1 cellular context compared by ENCODE assay signal in the genomic region with DNA sequence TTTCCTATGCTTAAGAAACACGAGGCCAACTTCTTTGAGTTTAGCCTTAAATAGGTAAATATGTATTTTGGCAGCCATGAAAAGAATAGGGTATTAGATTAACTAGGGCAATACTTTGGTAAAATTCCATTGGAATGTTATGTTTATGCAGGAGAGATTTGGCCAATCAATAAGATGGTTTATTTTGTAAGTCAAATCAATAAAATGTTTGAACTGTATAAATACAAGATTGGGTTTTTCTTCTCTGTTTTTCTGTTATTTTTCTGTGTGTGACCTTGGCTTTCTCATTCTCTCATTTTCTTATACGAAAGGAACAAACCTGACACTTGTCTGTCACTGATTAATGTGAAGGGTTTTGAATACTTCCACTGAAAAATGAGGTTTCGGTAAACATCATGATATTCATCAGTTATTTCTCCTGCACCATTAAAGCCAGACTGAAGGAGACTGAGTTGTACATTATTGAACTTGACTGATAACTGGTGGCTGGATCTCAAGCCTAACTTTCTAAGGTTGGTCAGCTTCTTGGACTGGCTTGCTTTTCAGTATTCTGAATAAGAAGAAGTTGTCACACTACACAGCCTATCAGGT.
A peak's percentile ranks its signal among the peaks of the same experiment; 100 is the strongest.
TF ChIP-seq lines count a peak whose summit lies in the region.

No MANE protein-coding gene starts in this region.

TF ChIP-seq in HepG2, 621 proteins besides CTCF, POLR2A, EP300 and RAD21 (continued from another document and continues in another):
- TF ChIP-seq HDAC2 (CRISPR knock-in tag; IDR thresholded peaks at IDR 0.05) (no peak), GABPB1 (CRISPR knock-in tag; IDR thresholded peaks at IDR 0.05) (no peak), ZFYVE20 (CRISPR knock-in tag; IDR thresholded peaks at IDR 0.05; ENCODE audit: borderline replicate concordance, low read depth) (no peak), CHD4 (IDR thresholded peaks at IDR 0.05; ENCODE audit: borderline replicate concordance, low read length) (no peak), ZFP36L2 (CRISPR knock-in tag; IDR thresholded peaks at IDR 0.05) (no peak), ZNF510 (CRISPR knock-in tag; IDR thresholded peaks at IDR 0.05; ENCODE audit: low read depth) (no peak), FOXJ3 (CRISPR knock-in tag; IDR thresholded peaks at IDR 0.05; ENCODE audit: borderline replicate concordance) (peak; percentile 48; the same call in 1 of the 2 replicates), ONECUT2 (CRISPR knock-in tag; IDR thresholded peaks at IDR 0.05) (peak; percentile 92), GABPA (IDR thresholded peaks at IDR 0.05; ENCODE audit: low read depth, low read length) (no peak), GABPA (CRISPR knock-in tag; IDR thresholded peaks at IDR 0.05; ENCODE audit: low read depth) (no peak), SAP130 (CRISPR knock-in tag; IDR thresholded peaks at IDR 0.05; ENCODE audit: low read depth) (peak; percentile 18; the same call in 1 of the 2 replicates), ZNF343 (CRISPR knock-in tag; IDR thresholded peaks at IDR 0.05) (no peak), SRSF4 (IDR thresholded peaks at IDR 0.05; ENCODE audit: low read depth, low read length, poor library complexity, severe bottlenecking) (no peak), CEBPG (CRISPR knock-in tag; IDR thresholded peaks at IDR 0.05) (no peak), ZSCAN12 (CRISPR knock-in tag; IDR thresholded peaks at IDR 0.05) (no peak), CENPT (CRISPR knock-in tag; IDR thresholded peaks at IDR 0.05; ENCODE audit: low read depth) (no peak), XBP1 (CRISPR knock-in tag; IDR thresholded peaks at IDR 0.05) (no peak), PCBP1 (IDR thresholded peaks at IDR 0.05; ENCODE audit: borderline replicate concordance, low read depth, low read length) (no peak), ZNF20 (CRISPR knock-in tag; IDR thresholded peaks at IDR 0.05) (no peak), ZNF547 (CRISPR knock-in tag; IDR thresholded peaks at IDR 0.05) (no peak), POLR2G (IDR thresholded peaks at IDR 0.05; ENCODE audit: low read depth, low read length) (no peak), MIXL1 (CRISPR knock-in tag; IDR thresholded peaks at IDR 0.05) (peak; percentile 81), ZNF616 (CRISPR knock-in tag; IDR thresholded peaks at IDR 0.05; ENCODE audit: low read depth) (no peak), MED1 (CRISPR knock-in tag; IDR thresholded peaks at IDR 0.05) (peak; percentile 55; the same call in 1 of the 2 replicates), SP1 (IDR thresholded peaks at IDR 0.05) (no peak), SP1 (CRISPR knock-in tag; IDR thresholded peaks at IDR 0.05) (no peak), KLF16 (CRISPR knock-in tag; IDR thresholded peaks at IDR 0.05) (peak in 1 of 2 experiments; percentile 54; a peak in 2 of 4 replicates), TCF7 (IDR thresholded peaks at IDR 0.05; ENCODE audit: low read depth) (0 out of 2 replicates have a peak, but pooled peaks have one; percentile 29), CCDC6 (CRISPR knock-in tag; IDR thresholded peaks at IDR 0.05) (no peak), JUN (CRISPR knock-in tag; IDR thresholded peaks at IDR 0.05) (no peak), KMT2B (CRISPR knock-in tag; IDR thresholded peaks at IDR 0.05) (no peak), KAT8 (CRISPR knock-in tag; IDR thresholded peaks at IDR 0.05) (no peak), PRPF4 (IDR thresholded peaks at IDR 0.05; ENCODE audit: low read depth, low read length, poor library complexity, severe bottlenecking) (no peak), ZNF33B (CRISPR knock-in tag; IDR thresholded peaks at IDR 0.05) (no peak), ZNF350 (CRISPR knock-in tag; IDR thresholded peaks at IDR 0.05; ENCODE audit: borderline replicate concordance, low read depth) (no peak), ZNF264 (CRISPR knock-in tag; IDR thresholded peaks at IDR 0.05) (no peak), ZNF282 (IDR thresholded peaks at IDR 0.05; ENCODE audit: partially characterized antibody) (no peak)
- TF ChIP-seq, protein P1, sequence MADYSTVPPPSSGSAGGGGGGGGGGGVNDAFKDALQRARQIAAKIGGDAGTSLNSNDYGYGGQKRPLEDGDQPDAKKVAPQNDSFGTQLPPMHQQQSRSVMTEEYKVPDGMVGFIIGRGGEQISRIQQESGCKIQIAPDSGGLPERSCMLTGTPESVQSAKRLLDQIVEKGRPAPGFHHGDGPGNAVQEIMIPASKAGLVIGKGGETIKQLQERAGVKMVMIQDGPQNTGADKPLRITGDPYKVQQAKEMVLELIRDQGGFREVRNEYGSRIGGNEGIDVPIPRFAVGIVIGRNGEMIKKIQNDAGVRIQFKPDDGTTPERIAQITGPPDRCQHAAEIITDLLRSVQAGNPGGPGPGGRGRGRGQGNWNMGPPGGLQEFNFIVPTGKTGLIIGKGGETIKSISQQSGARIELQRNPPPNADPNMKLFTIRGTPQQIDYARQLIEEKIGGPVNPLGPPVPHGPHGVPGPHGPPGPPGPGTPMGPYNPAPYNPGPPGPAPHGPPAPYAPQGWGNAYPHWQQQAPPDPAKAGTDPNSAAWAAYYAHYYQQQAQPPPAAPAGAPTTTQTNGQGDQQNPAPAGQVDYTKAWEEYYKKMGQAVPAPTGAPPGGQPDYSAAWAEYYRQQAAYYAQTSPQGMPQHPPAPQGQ (CRISPR knock-in tag; IDR thresholded peaks at IDR 0.05; ENCODE audit: borderline replicate concordance) = no peak
- TF ChIP-seq, protein P2, sequence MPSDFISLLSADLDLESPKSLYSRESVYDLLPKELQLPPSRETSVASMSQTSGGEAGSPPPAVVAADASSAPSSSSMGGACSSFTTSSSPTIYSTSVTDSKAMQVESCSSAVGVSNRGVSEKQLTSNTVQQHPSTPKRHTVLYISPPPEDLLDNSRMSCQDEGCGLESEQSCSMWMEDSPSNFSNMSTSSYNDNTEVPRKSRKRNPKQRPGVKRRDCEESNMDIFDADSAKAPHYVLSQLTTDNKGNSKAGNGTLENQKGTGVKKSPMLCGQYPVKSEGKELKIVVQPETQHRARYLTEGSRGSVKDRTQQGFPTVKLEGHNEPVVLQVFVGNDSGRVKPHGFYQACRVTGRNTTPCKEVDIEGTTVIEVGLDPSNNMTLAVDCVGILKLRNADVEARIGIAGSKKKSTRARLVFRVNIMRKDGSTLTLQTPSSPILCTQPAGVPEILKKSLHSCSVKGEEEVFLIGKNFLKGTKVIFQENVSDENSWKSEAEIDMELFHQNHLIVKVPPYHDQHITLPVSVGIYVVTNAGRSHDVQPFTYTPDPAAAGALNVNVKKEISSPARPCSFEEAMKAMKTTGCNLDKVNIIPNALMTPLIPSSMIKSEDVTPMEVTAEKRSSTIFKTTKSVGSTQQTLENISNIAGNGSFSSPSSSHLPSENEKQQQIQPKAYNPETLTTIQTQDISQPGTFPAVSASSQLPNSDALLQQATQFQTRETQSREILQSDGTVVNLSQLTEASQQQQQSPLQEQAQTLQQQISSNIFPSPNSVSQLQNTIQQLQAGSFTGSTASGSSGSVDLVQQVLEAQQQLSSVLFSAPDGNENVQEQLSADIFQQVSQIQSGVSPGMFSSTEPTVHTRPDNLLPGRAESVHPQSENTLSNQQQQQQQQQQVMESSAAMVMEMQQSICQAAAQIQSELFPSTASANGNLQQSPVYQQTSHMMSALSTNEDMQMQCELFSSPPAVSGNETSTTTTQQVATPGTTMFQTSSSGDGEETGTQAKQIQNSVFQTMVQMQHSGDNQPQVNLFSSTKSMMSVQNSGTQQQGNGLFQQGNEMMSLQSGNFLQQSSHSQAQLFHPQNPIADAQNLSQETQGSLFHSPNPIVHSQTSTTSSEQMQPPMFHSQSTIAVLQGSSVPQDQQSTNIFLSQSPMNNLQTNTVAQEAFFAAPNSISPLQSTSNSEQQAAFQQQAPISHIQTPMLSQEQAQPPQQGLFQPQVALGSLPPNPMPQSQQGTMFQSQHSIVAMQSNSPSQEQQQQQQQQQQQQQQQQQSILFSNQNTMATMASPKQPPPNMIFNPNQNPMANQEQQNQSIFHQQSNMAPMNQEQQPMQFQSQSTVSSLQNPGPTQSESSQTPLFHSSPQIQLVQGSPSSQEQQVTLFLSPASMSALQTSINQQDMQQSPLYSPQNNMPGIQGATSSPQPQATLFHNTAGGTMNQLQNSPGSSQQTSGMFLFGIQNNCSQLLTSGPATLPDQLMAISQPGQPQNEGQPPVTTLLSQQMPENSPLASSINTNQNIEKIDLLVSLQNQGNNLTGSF (CRISPR knock-in tag; IDR thresholded peaks at IDR 0.05) = no peak
- TF ChIP-seq, protein P3, sequence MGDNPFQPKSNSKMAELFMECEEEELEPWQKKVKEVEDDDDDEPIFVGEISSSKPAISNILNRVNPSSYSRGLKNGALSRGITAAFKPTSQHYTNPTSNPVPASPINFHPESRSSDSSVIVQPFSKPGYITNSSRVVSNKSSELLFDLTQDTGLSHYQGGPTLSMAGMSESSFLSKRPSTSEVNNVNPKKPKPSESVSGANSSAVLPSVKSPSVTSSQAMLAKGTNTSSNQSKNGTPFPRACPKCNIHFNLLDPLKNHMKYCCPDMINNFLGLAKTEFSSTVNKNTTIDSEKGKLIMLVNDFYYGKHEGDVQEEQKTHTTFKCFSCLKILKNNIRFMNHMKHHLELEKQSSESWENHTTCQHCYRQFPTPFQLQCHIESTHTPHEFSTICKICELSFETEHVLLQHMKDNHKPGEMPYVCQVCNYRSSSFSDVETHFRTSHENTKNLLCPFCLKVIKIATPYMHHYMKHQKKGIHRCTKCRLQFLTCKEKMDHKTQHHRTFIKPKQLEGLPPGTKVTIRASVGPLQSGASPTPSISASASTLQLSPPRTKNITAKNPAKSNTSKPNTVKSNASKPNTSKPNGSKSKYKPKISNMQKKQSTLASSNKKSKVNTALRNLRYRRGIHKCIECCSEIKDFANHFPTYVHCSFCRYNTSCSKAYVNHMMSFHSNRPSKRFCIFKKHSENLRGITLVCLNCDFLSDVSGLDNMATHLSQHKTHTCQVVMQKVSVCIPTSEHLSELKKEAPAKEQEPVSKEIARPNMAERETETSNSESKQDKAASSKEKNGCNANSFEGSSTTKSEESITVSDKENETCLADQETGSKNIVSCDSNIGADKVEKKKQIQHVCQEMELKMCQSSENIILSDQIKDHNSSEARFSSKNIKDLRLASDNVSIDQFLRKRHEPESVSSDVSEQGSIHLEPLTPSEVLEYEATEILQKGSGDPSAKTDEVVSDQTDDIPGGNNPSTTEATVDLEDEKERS (CRISPR knock-in tag; IDR thresholded peaks at IDR 0.05) = no peak
- TF ChIP-seq, protein P4, sequence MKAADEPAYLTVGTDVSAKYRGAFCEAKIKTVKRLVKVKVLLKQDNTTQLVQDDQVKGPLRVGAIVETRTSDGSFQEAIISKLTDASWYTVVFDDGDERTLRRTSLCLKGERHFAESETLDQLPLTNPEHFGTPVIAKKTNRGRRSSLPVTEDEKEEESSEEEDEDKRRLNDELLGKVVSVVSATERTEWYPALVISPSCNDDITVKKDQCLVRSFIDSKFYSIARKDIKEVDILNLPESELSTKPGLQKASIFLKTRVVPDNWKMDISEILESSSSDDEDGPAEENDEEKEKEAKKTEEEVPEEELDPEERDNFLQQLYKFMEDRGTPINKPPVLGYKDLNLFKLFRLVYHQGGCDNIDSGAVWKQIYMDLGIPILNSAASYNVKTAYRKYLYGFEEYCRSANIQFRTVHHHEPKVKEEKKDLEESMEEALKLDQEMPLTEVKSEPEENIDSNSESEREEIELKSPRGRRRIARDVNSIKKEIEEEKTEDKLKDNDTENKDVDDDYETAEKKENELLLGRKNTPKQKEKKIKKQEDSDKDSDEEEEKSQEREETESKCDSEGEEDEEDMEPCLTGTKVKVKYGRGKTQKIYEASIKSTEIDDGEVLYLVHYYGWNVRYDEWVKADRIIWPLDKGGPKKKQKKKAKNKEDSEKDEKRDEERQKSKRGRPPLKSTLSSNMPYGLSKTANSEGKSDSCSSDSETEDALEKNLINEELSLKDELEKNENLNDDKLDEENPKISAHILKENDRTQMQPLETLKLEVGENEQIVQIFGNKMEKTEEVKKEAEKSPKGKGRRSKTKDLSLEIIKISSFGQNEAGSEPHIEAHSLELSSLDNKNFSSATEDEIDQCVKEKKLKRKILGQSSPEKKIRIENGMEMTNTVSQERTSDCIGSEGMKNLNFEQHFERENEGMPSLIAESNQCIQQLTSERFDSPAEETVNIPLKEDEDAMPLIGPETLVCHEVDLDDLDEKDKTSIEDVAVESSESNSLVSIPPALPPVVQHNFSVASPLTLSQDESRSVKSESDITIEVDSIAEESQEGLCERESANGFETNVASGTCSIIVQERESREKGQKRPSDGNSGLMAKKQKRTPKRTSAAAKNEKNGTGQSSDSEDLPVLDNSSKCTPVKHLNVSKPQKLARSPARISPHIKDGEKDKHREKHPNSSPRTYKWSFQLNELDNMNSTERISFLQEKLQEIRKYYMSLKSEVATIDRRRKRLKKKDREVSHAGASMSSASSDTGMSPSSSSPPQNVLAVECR (CRISPR knock-in tag; IDR thresholded peaks at IDR 0.05; ENCODE audit: borderline replicate concordance) = no peak
- TF ChIP-seq, protein P5, sequence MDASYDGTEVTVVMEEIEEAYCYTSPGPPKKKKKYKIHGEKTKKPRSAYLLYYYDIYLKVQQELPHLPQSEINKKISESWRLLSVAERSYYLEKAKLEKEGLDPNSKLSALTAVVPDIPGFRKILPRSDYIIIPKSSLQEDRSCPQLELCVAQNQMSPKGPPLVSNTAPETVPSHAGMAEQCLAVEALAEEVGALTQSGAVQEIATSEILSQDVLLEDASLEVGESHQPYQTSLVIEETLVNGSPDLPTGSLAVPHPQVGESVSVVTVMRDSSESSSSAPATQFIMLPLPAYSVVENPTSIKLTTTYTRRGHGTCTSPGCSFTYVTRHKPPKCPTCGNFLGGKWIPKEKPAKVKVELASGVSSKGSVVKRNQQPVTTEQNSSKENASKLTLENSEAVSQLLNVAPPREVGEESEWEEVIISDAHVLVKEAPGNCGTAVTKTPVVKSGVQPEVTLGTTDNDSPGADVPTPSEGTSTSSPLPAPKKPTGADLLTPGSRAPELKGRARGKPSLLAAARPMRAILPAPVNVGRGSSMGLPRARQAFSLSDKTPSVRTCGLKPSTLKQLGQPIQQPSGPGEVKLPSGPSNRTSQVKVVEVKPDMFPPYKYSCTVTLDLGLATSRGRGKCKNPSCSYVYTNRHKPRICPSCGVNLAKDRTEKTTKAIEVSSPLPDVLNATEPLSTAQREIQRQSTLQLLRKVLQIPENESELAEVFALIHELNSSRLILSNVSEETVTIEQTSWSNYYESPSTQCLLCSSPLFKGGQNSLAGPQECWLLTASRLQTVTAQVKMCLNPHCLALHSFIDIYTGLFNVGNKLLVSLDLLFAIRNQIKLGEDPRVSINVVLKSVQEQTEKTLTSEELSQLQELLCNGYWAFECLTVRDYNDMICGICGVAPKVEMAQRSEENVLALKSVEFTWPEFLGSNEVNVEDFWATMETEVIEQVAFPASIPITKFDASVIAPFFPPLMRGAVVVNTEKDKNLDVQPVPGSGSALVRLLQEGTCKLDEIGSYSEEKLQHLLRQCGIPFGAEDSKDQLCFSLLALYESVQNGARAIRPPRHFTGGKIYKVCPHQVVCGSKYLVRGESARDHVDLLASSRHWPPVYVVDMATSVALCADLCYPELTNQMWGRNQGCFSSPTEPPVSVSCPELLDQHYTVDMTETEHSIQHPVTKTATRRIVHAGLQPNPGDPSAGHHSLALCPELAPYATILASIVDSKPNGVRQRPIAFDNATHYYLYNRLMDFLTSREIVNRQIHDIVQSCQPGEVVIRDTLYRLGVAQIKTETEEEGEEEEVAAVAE (CRISPR knock-in tag; IDR thresholded peaks at IDR 0.05; ENCODE audit: borderline replicate concordance) = 0 out of 2 replicates have a peak, but pooled peaks have one; percentile 27
- TF ChIP-seq, protein P6, sequence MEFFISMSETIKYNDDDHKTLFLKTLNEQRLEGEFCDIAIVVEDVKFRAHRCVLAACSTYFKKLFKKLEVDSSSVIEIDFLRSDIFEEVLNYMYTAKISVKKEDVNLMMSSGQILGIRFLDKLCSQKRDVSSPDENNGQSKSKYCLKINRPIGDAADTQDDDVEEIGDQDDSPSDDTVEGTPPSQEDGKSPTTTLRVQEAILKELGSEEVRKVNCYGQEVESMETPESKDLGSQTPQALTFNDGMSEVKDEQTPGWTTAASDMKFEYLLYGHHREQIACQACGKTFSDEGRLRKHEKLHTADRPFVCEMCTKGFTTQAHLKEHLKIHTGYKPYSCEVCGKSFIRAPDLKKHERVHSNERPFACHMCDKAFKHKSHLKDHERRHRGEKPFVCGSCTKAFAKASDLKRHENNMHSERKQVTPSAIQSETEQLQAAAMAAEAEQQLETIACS (CRISPR knock-in tag; IDR thresholded peaks at IDR 0.05) = no peak
